In genomic region chr16:69187891-69188451, GRCh38 we compare ENCODE assay signal across 8 cellular contexts. TPM values are rescaled to one million over a fixed set of nuclear protein-coding genes. Genes with fewer than 3 reads are reported as not detected.
DNase-seq lines count a peak whose midpoint lies in the region; ATAC-seq and TF ChIP-seq lines count a peak whose summit lies in the region.

No MANE protein-coding gene starts in this region.

- peak in 1 of 2 donors; percentile 37 for TF ChIP-seq EP300 in tibial nerve (IDR thresholded peaks at IDR 0.05)

- H3K4me1 Mint-ChIP-seq in activated T-cell treated with anti-CD3 and anti-CD28 coated beads, Interleukin-2, amount 50 U/mL, for 24 hours (ENCODE audit: low read depth): peaks cover 68% of the 10 kb centered on the region
- peaks cover 32 to 55% (median 51%) of the 10 kb centered on the region in 4 donors for H3K4me1 Mint-ChIP-seq in naive thymus-derived CD8-positive, alpha-beta T cell

- H3K27ac ChIP-seq in tibial nerve: peak overlapping the region; percentile 57 to 94 (median 90)

- H3K4me1 ChIP-seq in tibial nerve: peaks cover 0 to 62% (median 24%) of the 10 kb centered on the region in 4 donors

- 1 to 2% methylated on average over 24 of the region's 24 CpGs for WGBS in tibial nerve, 2 donors

- peak overlapping the region; percentile 90 for H3K4me3 ChIP-seq in fibroblast of mammary gland (ENCODE audit: control insufficient read depth, low read depth, low read length)
- H3K4me3 ChIP-seq in tibial nerve: peak overlapping the region; percentile 64 to 94 (median 66)

- H3K9me3 ChIP-seq in tibial nerve: no peaks in the 10 kb centered on the region

- peak overlapping the region; percentile 84 for H3K4me3 Mint-ChIP-seq in activated T-cell treated with anti-CD3 and anti-CD28 coated beads, Interleukin-2, amount 50 U/mL, for 24 hours
- peak overlapping the region; percentile 85 to 100 (median 92) for H3K4me3 Mint-ChIP-seq in naive thymus-derived CD8-positive, alpha-beta T cell

- TF ChIP-seq POLR2A in tibial nerve (IDR thresholded peaks at IDR 0.05): no peak

- H3K27me3 ChIP-seq in tibial nerve: no peaks in the 10 kb centered on the region

- H3K27ac Mint-ChIP-seq in activated T-cell treated with anti-CD3 and anti-CD28 coated beads, Interleukin-2, amount 50 U/mL, for 24 hours: peak overlapping the region; percentile 86
- peak overlapping the region; percentile 63 to 91 (median 86) for H3K27ac Mint-ChIP-seq in naive thymus-derived CD8-positive, alpha-beta T cell

- ATAC-seq in naive thymus-derived CD8-positive, alpha-beta T cell: peak; percentile 43 to 56
- no peak for ATAC-seq in GM18498 (IDR thresholded peaks at IDR 0.05; ENCODE audit: unreplicated experiment)

- H3K36me3 Mint-ChIP-seq in activated T-cell treated with anti-CD3 and anti-CD28 coated beads, Interleukin-2, amount 50 U/mL, for 24 hours (ENCODE audit: low read depth): peaks cover 19% of the 10 kb centered on the region
- H3K36me3 Mint-ChIP-seq in naive thymus-derived CD8-positive, alpha-beta T cell: peaks cover 0 to 2% (median 0%) of the 10 kb centered on the region in 3 donors

- POLR2A ChIA-PET in naive thymus-derived CD8-positive, alpha-beta T cell (lab: Charles Lee): interaction anchor here (0.5 to 2.8 kb wide), 8 partner anchors 42 to 921 kb away, joined by 3 to 17 read pairs (median 4); partner anchors contain the start of genes CHTF8, PDF and UTP4

- H3K36me3 ChIP-seq in tibial nerve: no peaks in the 10 kb centered on the region

- no peaks in the 10 kb centered on the region for H3K27me3 Mint-ChIP-seq in activated T-cell treated with anti-CD3 and anti-CD28 coated beads, Interleukin-2, amount 50 U/mL, for 24 hours
- H3K27me3 Mint-ChIP-seq in naive thymus-derived CD8-positive, alpha-beta T cell: no peaks in the 10 kb centered on the region

- no peaks in the 10 kb centered on the region for H3K9me3 Mint-ChIP-seq in activated T-cell treated with anti-CD3 and anti-CD28 coated beads, Interleukin-2, amount 50 U/mL, for 24 hours
- no peaks in the 10 kb centered on the region for H3K9me3 Mint-ChIP-seq in naive thymus-derived CD8-positive, alpha-beta T cell

- TF ChIP-seq CTCF in fibroblast of mammary gland (conservative IDR thresholded peaks at IDR 0.05; ENCODE audit: control insufficient read depth, insufficient read depth, low read depth, low read length) (no peak), tibial nerve (IDR thresholded peaks at IDR 0.05) (no peak)

- DNase-seq in NCI-H524 (lab: John Stamatoyannopoulos, UW): peak; percentile 56 to 71
- no peak for DNase-seq in NCI-H524 treated with DMSO at 0.1 percent for 48 hours (lab: John Stamatoyannopoulos, UW)
- DNase-seq in NCI-H526 (lab: John Stamatoyannopoulos, UW): peak; percentile 37 to 40
- peak; percentile 58 for DNase-seq in activated T-cell treated with anti-CD3 and anti-CD28 coated beads, Interleukin-2, amount 50 U/mL, for 24 hours
- DNase-seq in fibroblast of mammary gland (ENCODE audit: low read depth): no peak
- peak; percentile 16 to 71 (median 46) for DNase-seq in naive thymus-derived CD8-positive, alpha-beta T cell
- DNase-seq in tibial nerve (ENCODE audit: low spot score in 2 of 2): peak; percentile 19 to 48

RNA-seq across cellular contexts. Expression of gene SNTB2, which starts 1.0 kb away (rescaled TPM):
- total RNA-seq in naive thymus-derived CD8-positive, alpha-beta T cell: 10 to 100 TPM; 11.0 to 12.9 TPM
- 10 to 100 TPM in 1 of 3 donors, 1 to 10 TPM in 2; 3.7 to 15.0 (median 7.6) TPM for polyA plus RNA-seq in naive thymus-derived CD8-positive, alpha-beta T cell
- total RNA-seq in tibial nerve: 10 to 100 TPM; 33.1 to 50.2 (median 37.7) TPM

RNA-seq across cellular contexts. Expression of gene UTP4, which starts 55.5 kb away (rescaled TPM):
- total RNA-seq in naive thymus-derived CD8-positive, alpha-beta T cell: 10 to 100 TPM; 41.8 to 44.5 TPM
- polyA plus RNA-seq in naive thymus-derived CD8-positive, alpha-beta T cell: 10 to 100 TPM; 72.4 to 77.6 (median 72.8) TPM
- total RNA-seq in tibial nerve: 10 to 100 TPM; 17.6 to 48.0 (median 24.1) TPM

RNA-seq across cellular contexts. Expression of gene CHTF8, which starts 55.6 kb away (rescaled TPM):
- total RNA-seq in naive thymus-derived CD8-positive, alpha-beta T cell: 100 to 1,000 TPM; 126 to 137 TPM
- 100 to 1,000 TPM; 165 to 192 (median 184) TPM for polyA plus RNA-seq in naive thymus-derived CD8-positive, alpha-beta T cell
- 10 to 100 TPM; 58.8 to 99.0 (median 76.5) TPM for total RNA-seq in tibial nerve

Comparison
In these comparisons a context has a peak if more than half of its experiments do, and no peak if none do; other contexts are left out.
1. DNase-seq: peak in NCI-H524 (2 of 2), NCI-H526 (2 of 2), activated T-cell treated with anti-CD3 and anti-CD28 coated beads, Interleukin-2, amount 50 U/mL, for 24 hours (single experiment), naive thymus-derived CD8-positive, alpha-beta T cell (10 of 10) and tibial nerve (2 of 2); none in NCI-H524 treated with DMSO at 0.1 percent for 48 hours (single experiment) and fibroblast of mammary gland (single experiment).